3 cellular contexts compared by ENCODE assay signal in the genomic region with DNA sequence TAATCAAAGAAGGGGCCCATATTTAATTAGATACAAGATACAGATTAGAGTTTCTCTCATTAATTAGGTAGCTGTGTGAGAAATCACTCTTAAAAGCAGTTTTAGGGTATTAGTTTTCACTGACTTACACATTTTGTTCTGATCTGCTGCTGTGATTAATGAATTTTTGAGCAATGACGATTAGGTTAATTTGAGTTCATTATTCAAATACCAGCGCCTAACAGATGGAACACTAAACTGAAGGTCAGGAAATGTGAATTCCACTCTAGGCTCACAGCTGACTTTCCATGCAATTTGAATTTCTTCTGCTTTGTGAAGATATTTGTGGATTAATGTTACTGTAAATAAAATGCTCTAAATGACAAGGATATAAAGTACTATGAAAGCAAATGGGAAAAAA.
TF ChIP-seq lines count a peak whose summit lies in the region.

No MANE protein-coding gene starts in this region.

TF ChIP-seq in SK-N-SH, 30 proteins besides CTCF, POLR2A, EP300 and RAD21 (continues in another document):
- no peak for TF ChIP-seq RXRA (IDR thresholded peaks at IDR 0.05; ENCODE audit: borderline replicate concordance, low read depth)
- no peak for TF ChIP-seq JUND (IDR thresholded peaks at IDR 0.05)
- TF ChIP-seq USF2 (IDR thresholded peaks at IDR 0.05; ENCODE audit: borderline replicate concordance, low read depth, low read length): no peak
- no peak for TF ChIP-seq TAF1 (IDR thresholded peaks at IDR 0.05; ENCODE audit: borderline replicate concordance, low read depth, low read length)
- no peak for TF ChIP-seq NRF1 (IDR thresholded peaks at IDR 0.05; ENCODE audit: low read depth, low read length)
- TF ChIP-seq, protein P1, sequence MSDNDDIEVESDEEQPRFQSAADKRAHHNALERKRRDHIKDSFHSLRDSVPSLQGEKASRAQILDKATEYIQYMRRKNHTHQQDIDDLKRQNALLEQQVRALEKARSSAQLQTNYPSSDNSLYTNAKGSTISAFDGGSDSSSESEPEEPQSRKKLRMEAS (IDR thresholded peaks at IDR 0.05; ENCODE audit: low read depth): no peak
- TF ChIP-seq POLR2AphosphoS5 (IDR thresholded peaks at IDR 0.05; ENCODE audit: low read depth, low read length): no peak
- TF ChIP-seq, protein P2, sequence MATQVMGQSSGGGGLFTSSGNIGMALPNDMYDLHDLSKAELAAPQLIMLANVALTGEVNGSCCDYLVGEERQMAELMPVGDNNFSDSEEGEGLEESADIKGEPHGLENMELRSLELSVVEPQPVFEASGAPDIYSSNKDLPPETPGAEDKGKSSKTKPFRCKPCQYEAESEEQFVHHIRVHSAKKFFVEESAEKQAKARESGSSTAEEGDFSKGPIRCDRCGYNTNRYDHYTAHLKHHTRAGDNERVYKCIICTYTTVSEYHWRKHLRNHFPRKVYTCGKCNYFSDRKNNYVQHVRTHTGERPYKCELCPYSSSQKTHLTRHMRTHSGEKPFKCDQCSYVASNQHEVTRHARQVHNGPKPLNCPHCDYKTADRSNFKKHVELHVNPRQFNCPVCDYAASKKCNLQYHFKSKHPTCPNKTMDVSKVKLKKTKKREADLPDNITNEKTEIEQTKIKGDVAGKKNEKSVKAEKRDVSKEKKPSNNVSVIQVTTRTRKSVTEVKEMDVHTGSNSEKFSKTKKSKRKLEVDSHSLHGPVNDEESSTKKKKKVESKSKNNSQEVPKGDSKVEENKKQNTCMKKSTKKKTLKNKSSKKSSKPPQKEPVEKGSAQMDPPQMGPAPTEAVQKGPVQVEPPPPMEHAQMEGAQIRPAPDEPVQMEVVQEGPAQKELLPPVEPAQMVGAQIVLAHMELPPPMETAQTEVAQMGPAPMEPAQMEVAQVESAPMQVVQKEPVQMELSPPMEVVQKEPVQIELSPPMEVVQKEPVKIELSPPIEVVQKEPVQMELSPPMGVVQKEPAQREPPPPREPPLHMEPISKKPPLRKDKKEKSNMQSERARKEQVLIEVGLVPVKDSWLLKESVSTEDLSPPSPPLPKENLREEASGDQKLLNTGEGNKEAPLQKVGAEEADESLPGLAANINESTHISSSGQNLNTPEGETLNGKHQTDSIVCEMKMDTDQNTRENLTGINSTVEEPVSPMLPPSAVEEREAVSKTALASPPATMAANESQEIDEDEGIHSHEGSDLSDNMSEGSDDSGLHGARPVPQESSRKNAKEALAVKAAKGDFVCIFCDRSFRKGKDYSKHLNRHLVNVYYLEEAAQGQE (IDR thresholded peaks at IDR 0.05; ENCODE audit: low read depth, low read length): no peak
- TF ChIP-seq ZBTB33 (IDR thresholded peaks at IDR 0.05; ENCODE audit: borderline replicate concordance, low read depth): no peak

TF ChIP-seq in SK-N-SH treated with all-trans-retinoic acid at 6 μM for 48 hours, 23 proteins besides CTCF, POLR2A, EP300 and RAD21:
- no peak for TF ChIP-seq ZNF565 (CRISPR knock-in tag; conservative IDR thresholded peaks at IDR 0.05; ENCODE audit: low read depth)
- no peak for TF ChIP-seq CREB5 (CRISPR knock-in tag; IDR thresholded peaks at IDR 0.05; ENCODE audit: low read depth)
- TF ChIP-seq POU6F1 (CRISPR knock-in tag; IDR thresholded peaks at IDR 0.05; ENCODE audit: borderline replicate concordance, low read depth): no peak
- TF ChIP-seq ESRRG (CRISPR knock-in tag; IDR thresholded peaks at IDR 0.05): no peak
- TF ChIP-seq TOX (CRISPR knock-in tag; IDR thresholded peaks at IDR 0.05; ENCODE audit: borderline replicate concordance): no peak
- no peak for TF ChIP-seq CSRNP3 (CRISPR knock-in tag; IDR thresholded peaks at IDR 0.05)
- no peak for TF ChIP-seq ARNTL (CRISPR knock-in tag; IDR thresholded peaks at IDR 0.05; ENCODE audit: borderline replicate concordance, low read depth)
- no peak for TF ChIP-seq ZNF8 (CRISPR knock-in tag; IDR thresholded peaks at IDR 0.05)

TF ChIP-seq in GM12878, 131 proteins besides CTCF, POLR2A, EP300 and RAD21 (continues in another document):
- no peak for TF ChIP-seq CHD2 (IDR thresholded peaks at IDR 0.05; ENCODE audit: borderline replicate concordance, low read depth, low read length)
- no peak for TF ChIP-seq NFIC (IDR thresholded peaks at IDR 0.05; ENCODE audit: low read depth, low read length)
- no peak for TF ChIP-seq ZBTB33 (IDR thresholded peaks at IDR 0.05)
- no peak for TF ChIP-seq FOS (IDR thresholded peaks at IDR 0.05; ENCODE audit: borderline replicate concordance, extremely low read depth, insufficient read length)
- TF ChIP-seq MTA2 (IDR thresholded peaks at IDR 0.05; ENCODE audit: low read depth): no peak
- no peak for TF ChIP-seq CHD1 (IDR thresholded peaks at IDR 0.05; ENCODE audit: low read depth, low read length)
- TF ChIP-seq, protein P3, sequence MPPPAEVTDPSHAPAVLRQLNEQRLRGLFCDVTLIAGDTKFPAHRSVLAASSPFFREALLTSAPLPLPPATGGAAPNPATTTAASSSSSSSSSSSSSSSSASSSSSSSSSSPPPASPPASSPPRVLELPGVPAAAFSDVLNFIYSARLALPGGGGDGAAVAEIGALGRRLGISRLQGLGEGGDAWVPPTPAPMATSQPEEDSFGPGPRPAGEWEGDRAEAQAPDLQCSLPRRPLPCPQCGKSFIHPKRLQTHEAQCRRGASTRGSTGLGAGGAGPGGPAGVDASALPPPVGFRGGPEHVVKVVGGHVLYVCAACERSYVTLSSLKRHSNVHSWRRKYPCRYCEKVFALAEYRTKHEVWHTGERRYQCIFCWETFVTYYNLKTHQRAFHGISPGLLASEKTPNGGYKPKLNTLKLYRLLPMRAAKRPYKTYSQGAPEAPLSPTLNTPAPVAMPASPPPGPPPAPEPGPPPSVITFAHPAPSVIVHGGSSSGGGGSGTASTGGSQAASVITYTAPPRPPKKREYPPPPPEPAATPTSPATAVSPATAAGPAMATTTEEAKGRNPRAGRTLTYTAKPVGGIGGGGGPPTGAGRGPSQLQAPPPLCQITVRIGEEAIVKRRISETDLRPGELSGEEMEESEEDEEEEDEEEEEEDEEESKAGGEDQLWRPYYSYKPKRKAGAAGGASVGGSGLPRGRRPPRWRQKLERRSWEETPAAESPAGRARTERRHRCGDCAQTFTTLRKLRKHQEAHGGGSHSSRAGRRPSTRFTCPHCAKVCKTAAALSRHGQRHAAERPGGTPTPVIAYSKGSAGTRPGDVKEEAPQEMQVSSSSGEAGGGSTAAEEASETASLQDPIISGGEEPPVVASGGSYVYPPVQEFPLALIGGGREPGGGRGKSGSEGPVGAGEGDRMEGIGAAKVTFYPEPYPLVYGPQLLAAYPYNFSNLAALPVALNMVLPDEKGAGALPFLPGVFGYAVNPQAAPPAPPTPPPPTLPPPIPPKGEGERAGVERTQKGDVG (CRISPR knock-in tag; IDR thresholded peaks at IDR 0.05): no peak
- TF ChIP-seq, protein P4, sequence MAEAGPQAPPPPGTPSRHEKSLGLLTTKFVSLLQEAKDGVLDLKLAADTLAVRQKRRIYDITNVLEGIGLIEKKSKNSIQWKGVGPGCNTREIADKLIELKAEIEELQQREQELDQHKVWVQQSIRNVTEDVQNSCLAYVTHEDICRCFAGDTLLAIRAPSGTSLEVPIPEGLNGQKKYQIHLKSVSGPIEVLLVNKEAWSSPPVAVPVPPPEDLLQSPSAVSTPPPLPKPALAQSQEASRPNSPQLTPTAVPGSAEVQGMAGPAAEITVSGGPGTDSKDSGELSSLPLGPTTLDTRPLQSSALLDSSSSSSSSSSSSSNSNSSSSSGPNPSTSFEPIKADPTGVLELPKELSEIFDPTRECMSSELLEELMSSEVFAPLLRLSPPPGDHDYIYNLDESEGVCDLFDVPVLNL (IDR thresholded peaks at IDR 0.05; ENCODE audit: low read depth, low read length): no peak
- TF ChIP-seq LARP7 (IDR thresholded peaks at IDR 0.05): no peak
- TF ChIP-seq ETV6 (conservative IDR thresholded peaks at IDR 0.05 in 1 of 2, IDR thresholded peaks at IDR 0.05 in 1 of 2; ENCODE audit: borderline replicate concordance in 1 of 2, low read depth in 1 of 2): no peak
- no peak for TF ChIP-seq IRF3 (IDR thresholded peaks at IDR 0.05)
- no peak for TF ChIP-seq NBN (IDR thresholded peaks at IDR 0.05)
- TF ChIP-seq NFXL1 (IDR thresholded peaks at IDR 0.05; ENCODE audit: borderline replicate concordance): no peak
- TF ChIP-seq ATF7 (IDR thresholded peaks at IDR 0.05; ENCODE audit: low read depth): no peak
- TF ChIP-seq, protein P5, sequence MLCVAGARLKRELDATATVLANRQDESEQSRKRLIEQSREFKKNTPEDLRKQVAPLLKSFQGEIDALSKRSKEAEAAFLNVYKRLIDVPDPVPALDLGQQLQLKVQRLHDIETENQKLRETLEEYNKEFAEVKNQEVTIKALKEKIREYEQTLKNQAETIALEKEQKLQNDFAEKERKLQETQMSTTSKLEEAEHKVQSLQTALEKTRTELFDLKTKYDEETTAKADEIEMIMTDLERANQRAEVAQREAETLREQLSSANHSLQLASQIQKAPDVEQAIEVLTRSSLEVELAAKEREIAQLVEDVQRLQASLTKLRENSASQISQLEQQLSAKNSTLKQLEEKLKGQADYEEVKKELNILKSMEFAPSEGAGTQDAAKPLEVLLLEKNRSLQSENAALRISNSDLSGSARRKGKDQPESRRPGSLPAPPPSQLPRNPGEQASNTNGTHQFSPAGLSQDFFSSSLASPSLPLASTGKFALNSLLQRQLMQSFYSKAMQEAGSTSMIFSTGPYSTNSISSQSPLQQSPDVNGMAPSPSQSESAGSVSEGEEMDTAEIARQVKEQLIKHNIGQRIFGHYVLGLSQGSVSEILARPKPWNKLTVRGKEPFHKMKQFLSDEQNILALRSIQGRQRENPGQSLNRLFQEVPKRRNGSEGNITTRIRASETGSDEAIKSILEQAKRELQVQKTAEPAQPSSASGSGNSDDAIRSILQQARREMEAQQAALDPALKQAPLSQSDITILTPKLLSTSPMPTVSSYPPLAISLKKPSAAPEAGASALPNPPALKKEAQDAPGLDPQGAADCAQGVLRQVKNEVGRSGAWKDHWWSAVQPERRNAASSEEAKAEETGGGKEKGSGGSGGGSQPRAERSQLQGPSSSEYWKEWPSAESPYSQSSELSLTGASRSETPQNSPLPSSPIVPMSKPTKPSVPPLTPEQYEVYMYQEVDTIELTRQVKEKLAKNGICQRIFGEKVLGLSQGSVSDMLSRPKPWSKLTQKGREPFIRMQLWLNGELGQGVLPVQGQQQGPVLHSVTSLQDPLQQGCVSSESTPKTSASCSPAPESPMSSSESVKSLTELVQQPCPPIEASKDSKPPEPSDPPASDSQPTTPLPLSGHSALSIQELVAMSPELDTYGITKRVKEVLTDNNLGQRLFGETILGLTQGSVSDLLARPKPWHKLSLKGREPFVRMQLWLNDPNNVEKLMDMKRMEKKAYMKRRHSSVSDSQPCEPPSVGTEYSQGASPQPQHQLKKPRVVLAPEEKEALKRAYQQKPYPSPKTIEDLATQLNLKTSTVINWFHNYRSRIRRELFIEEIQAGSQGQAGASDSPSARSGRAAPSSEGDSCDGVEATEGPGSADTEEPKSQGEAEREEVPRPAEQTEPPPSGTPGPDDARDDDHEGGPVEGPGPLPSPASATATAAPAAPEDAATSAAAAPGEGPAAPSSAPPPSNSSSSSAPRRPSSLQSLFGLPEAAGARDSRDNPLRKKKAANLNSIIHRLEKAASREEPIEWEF (IDR thresholded peaks at IDR 0.05; ENCODE audit: insufficient replicate concordance, low read depth, low read length): no peak
- TF ChIP-seq, protein P6, sequence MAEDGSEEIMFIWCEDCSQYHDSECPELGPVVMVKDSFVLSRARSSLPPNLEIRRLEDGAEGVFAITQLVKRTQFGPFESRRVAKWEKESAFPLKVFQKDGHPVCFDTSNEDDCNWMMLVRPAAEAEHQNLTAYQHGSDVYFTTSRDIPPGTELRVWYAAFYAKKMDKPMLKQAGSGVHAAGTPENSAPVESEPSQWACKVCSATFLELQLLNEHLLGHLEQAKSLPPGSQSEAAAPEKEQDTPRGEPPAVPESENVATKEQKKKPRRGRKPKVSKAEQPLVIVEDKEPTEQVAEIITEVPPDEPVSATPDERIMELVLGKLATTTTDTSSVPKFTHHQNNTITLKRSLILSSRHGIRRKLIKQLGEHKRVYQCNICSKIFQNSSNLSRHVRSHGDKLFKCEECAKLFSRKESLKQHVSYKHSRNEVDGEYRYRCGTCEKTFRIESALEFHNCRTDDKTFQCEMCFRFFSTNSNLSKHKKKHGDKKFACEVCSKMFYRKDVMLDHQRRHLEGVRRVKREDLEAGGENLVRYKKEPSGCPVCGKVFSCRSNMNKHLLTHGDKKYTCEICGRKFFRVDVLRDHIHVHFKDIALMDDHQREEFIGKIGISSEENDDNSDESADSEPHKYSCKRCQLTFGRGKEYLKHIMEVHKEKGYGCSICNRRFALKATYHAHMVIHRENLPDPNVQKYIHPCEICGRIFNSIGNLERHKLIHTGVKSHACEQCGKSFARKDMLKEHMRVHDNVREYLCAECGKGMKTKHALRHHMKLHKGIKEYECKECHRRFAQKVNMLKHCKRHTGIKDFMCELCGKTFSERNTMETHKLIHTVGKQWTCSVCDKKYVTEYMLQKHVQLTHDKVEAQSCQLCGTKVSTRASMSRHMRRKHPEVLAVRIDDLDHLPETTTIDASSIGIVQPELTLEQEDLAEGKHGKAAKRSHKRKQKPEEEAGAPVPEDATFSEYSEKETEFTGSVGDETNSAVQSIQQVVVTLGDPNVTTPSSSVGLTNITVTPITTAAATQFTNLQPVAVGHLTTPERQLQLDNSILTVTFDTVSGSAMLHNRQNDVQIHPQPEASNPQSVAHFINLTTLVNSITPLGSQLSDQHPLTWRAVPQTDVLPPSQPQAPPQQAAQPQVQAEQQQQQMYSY (CRISPR knock-in tag; IDR thresholded peaks at IDR 0.05): no peak
- TF ChIP-seq, protein P7, sequence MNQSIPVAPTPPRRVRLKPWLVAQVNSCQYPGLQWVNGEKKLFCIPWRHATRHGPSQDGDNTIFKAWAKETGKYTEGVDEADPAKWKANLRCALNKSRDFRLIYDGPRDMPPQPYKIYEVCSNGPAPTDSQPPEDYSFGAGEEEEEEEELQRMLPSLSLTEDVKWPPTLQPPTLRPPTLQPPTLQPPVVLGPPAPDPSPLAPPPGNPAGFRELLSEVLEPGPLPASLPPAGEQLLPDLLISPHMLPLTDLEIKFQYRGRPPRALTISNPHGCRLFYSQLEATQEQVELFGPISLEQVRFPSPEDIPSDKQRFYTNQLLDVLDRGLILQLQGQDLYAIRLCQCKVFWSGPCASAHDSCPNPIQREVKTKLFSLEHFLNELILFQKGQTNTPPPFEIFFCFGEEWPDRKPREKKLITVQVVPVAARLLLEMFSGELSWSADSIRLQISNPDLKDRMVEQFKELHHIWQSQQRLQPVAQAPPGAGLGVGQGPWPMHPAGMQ (IDR thresholded peaks at IDR 0.05; ENCODE audit: borderline replicate concordance): no peak
